ENCODE assay signal across 27 cellular contexts in the genomic region with DNA sequence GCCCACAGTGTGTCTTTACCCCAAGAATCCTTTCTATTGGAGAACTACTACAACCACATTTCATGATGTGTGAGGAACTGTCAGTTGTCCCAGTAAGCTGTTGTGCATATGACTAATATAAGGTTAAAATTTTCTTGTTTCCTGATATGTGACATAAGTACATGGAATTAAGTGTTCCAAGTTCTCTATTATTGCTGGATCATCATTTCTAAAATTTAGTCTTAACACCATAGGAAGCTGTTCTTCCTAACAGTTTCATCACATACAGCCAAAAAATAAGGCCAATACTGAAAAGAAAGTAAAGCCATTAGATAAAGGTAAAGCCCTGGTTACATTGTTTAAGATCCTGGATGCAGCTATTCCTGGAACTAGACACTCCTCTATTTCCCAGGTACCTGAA.
"Had no signal": no experiment of that assay in that cellular context is flagged by ENCODE, and none has a peak within 500 bp of the region (broad histone marks: within the 10 kb centered on the region; RNA-seq: fewer than 3 reads in every experiment).

No MANE protein-coding gene starts in this region.

- H3K27me3 ChIP-seq: stomach, suprapubic skin, testis, thyroid gland, tibial artery, tibial nerve, transverse colon, upper lobe of left lung, upper lobe of right lung, uterus, vagina had no signal

- H3K4me1 ChIP-seq: stomach, suprapubic skin, testis, thyroid gland, tibial artery, tibial nerve, transverse colon, upper lobe of left lung, upper lobe of right lung, uterus, vagina had no signal

- H3K36me3 ChIP-seq: stomach, suprapubic skin, thoracic aorta, thyroid gland, tibial artery, tibial nerve, transverse colon, upper lobe of left lung, upper lobe of right lung, uterus, vagina had no signal

- H3K27ac ChIP-seq: stomach, suprapubic skin, testis, thoracic aorta, thyroid gland, tibial artery, tibial nerve, transverse colon, upper lobe of left lung, upper lobe of right lung, uterus, vagina had no signal

- FAIRE-seq: urothelium cell line had no signal

- H3K4me3 ChIP-seq: stomach, suprapubic skin, testis, thoracic aorta, thyroid gland, tibial artery, tibial nerve, transverse colon, upper lobe of left lung, upper lobe of right lung, uterus, vagina had no signal

- DNase-seq: stimulated activated CD4-positive, alpha-beta T cell treated with anti-CD3 and anti-CD28 coated beads, Interleukin-2, amount 100 ng/mL, for 48 hours; stimulated activated CD4-positive, alpha-beta T cell treated with anti-CD3 and anti-CD28 coated beads, Interleukin-4, amount 100 ng/mL, for 1 hour; stimulated activated CD4-positive, alpha-beta T cell treated with anti-CD3 and anti-CD28 coated beads, Interleukin-4, amount 100 ng/mL, for 24 hours; stimulated activated CD4-positive, alpha-beta T cell treated with anti-CD3 and anti-CD28 coated beads, Interleukin-4, amount 100 ng/mL, for 4 hours; stimulated activated CD8-positive, alpha-beta memory T cell treated with anti-CD3 and anti-CD28 coated beads, Interleukin-4, amount 100 ng/mL, for 48 hours; stimulated activated naive B cell treated with anti-CD40 and anti-IgM and Interleukin-4, amounts not matched to agents 10 μg/mL and 1 μg/mL and 100 μg/mL, for 72 hours; stimulated activated naive CD4-positive, alpha-beta T cell; stimulated activated naive CD4-positive, alpha-beta T cell treated with Interleukin-2 at 50 U/mL for 16 hours; stimulated activated naive CD8-positive, alpha-beta T cell treated with anti-CD3 and anti-CD28 coated beads, Interleukin-15, amount 100 ng/mL, for 72 hours; stimulated activated naive CD8-positive, alpha-beta T cell treated with anti-CD3 and anti-CD28 coated beads, Interleukin-15, Interleukin-2, amounts not matched to agents 100 U/mL and 50 U/mL, for 24 hours; stomach; substantia nigra; testis; thyroid gland; tibial artery; transverse colon; trophoblast cell; upper lobe of left lung; upper lobe of right lung; uterus had no signal

- H3K9me3 ChIP-seq: stomach, suprapubic skin, testis, thoracic aorta, thyroid gland, tibial artery, upper lobe of left lung, upper lobe of right lung, uterus, vagina had no signal

- ATAC-seq: stimulated activated effector memory CD8-positive, alpha-beta T cell treated with anti-CD3 and anti-CD28 coated beads, Interleukin-12 subunit alpha, Interleukin-12 subunit beta, amount 100 ng/mL, for 72 hours; stimulated activated memory B cell treated with anti-CD40 and anti-IgM and Interleukin-4, amounts not matched to agents 10 μg/mL and 1 μg/mL and 100 μg/mL, for 72 hours; stimulated activated naive B cell treated with anti-CD40 and anti-IgM and Interleukin-4, amounts not matched to agents 10 μg/mL and 1 μg/mL and 100 μg/mL, for 72 hours; stimulated activated naive CD8-positive, alpha-beta T cell treated with anti-CD3 and anti-CD28 coated beads, Interleukin-15, amount 100 ng/mL, for 72 hours; stimulated activated naive CD8-positive, alpha-beta T cell treated with anti-CD3 and anti-CD28 coated beads, Interleukin-15, Interleukin-2, amounts not matched to agents 100 U/mL and 50 U/mL, for 24 hours; upper lobe of right lung had no signal
